In genomic region chr16:8935989-8936388, GRCh38 we compare ENCODE assay signal across 9 cellular contexts.
DNase-seq lines count a peak whose midpoint lies in the region; ATAC-seq and TF ChIP-seq lines count a peak whose summit lies in the region.
"Had no signal": no experiment of that assay in that cellular context is flagged by ENCODE, and none has a peak within 500 bp of the region (broad histone marks: within the 10 kb centered on the region; RNA-seq: fewer than 3 reads in every experiment).

No MANE protein-coding gene starts in this region.

- H3K27ac ChIP-seq in DOHH2 (ENCODE audit: low read depth, low read length) (peak overlapping the region; percentile 19), KMS-11 (no peak overlapping the region)

- peaks cover 12% of the 10 kb centered on the region; the same call in 1 of the 2 replicates for H3K36me3 ChIP-seq in DOHH2 (ENCODE audit: control insufficient read depth, low read length)
- H3K36me3 ChIP-seq in KMS-11 (ENCODE audit: insufficient read depth), result no peaks in the 10 kb centered on the region

- no peaks in the 10 kb centered on the region for H3K9me2 ChIP-seq in DOHH2 (replicated peaks; ENCODE audit: control insufficient read depth, low read length)

- peak overlapping the region; percentile 41; the same call in 1 of the 2 replicates for H3K4me3 ChIP-seq in DOHH2 (ENCODE audit: low read length)
- no peak overlapping the region for H3K4me3 ChIP-seq in KMS-11 (IDR thresholded peaks at IDR 0.05; ENCODE audit: insufficient read depth, low read depth, low read length)
- H3K4me3 ChIP-seq: HAP-1 had no signal

- peak; percentile 34 for TF ChIP-seq CTCF in DOHH2 (IDR thresholded peaks at IDR 0.05; ENCODE audit: low read depth, low read length, poor library complexity, severe bottlenecking)
- TF ChIP-seq CTCF in KMS-11 (conservative IDR thresholded peaks at IDR 0.05; ENCODE audit: low read depth, low read length), result no peak
- TF ChIP-seq CTCF in GM20000 (IDR thresholded peaks at IDR 0.05; ENCODE audit: extremely low read depth, missing control alignments), result no peak

- H3K27me3 ChIP-seq in DOHH2 (ENCODE audit: control insufficient read depth, low read length) (no peaks in the 10 kb centered on the region), KMS-11 (ENCODE audit: insufficient read depth, low read depth) (no peaks in the 10 kb centered on the region)

- no peaks in the 10 kb centered on the region for H3K9me3 ChIP-seq in DOHH2 (ENCODE audit: control insufficient read depth, insufficient read depth, low read length)
- H3K9me3 ChIP-seq: HAP-1 had no signal

- H3K4me2 ChIP-seq in DOHH2 (ENCODE audit: low read length) (peak overlapping the region; percentile 48), KMS-11 (peak overlapping the region; percentile 41; the same call in 1 of the 2 replicates)

- no peak overlapping the region for H3K9ac ChIP-seq in KMS-11

- H3K4me1 ChIP-seq in DOHH2 (ENCODE audit: control insufficient read depth, low read length) (peaks cover 70% of the 10 kb centered on the region), KMS-11 (ENCODE audit: low read depth, poor library complexity, severe bottlenecking) (peaks cover 83% of the 10 kb centered on the region)

- peak; percentile 24 for ATAC-seq in GM19455 (IDR thresholded peaks at IDR 0.05; ENCODE audit: unreplicated experiment)

- no peak overlapping the region for H2AFZ ChIP-seq in KMS-11 (ENCODE audit: low read depth)

- H4K20me1 ChIP-seq in DOHH2 (ENCODE audit: control insufficient read depth, insufficient read depth, low read depth, low read length), result peaks cover 84% of the 10 kb centered on the region
- H4K20me1 ChIP-seq in KMS-11 (ENCODE audit: insufficient read depth), result peaks cover 100% of the 10 kb centered on the region

- peaks cover 9% of the 10 kb centered on the region for H3F3A ChIP-seq in DOHH2 (ENCODE audit: control insufficient read depth, insufficient read depth)

- H3K79me2 ChIP-seq in DOHH2 (ENCODE audit: control insufficient read depth, low read length) (peaks cover 100% of the 10 kb centered on the region), KMS-11 (ENCODE audit: insufficient read depth, low read depth) (peaks cover 100% of the 10 kb centered on the region)

- peak; percentile 41 for DNase-seq in germinal center (ENCODE audit: low spot score)
- DNase-seq in GM20000 (ENCODE audit: low spot score), result no peak
- no peak for DNase-seq in effector CD4-positive, alpha-beta T cell
- DNase-seq in NCI-H1048 (lab: John Stamatoyannopoulos, UW), result no peak
- no peak for DNase-seq in NCI-H748 (lab: John Stamatoyannopoulos, UW; ENCODE audit: unreplicated experiment)
